Comparison of ENCODE assay signal across 9 cellular contexts in genomic region chr12:105523164-105524057, GRCh38.
A peak's percentile ranks its signal among the peaks of the same experiment; 100 is the strongest.
DNase-seq lines count a peak whose midpoint lies in the region; ATAC-seq and TF ChIP-seq lines count a peak whose summit lies in the region.
"Had no signal": no experiment of that assay in that cellular context is flagged by ENCODE, and none has a peak within 500 bp of the region (broad histone marks: within the 10 kb centered on the region; RNA-seq: fewer than 3 reads in every experiment).

No MANE protein-coding gene starts in this region.

- H3K27me3 ChIP-seq in lung (ENCODE audit: control insufficient read depth, insufficient read depth) (no peaks in the 10 kb centered on the region), tibial artery (no peaks in the 10 kb centered on the region)

- intact Hi-C loops in tibial artery (cut with DNase I; ENCODE audit: low total_unique reads): no loop called here

- no peak for ATAC-seq in lung (ENCODE audit: insufficient read depth, low FRiP score)
- ATAC-seq in left lobe of liver: no peak

- H3K27ac ChIP-seq in lung (ENCODE audit: low read depth in 1 of 2, low read length in 1 of 2) (peak overlapping the region in 1 of 2 donors; percentile 80), tibial artery (peak overlapping the region; percentile 37 to 52)

- TF ChIP-seq CTCF in lung (IDR thresholded peaks at IDR 0.05; ENCODE audit: control extremely low read depth, extremely low read depth) (no peak), tibial artery (IDR thresholded peaks at IDR 0.05) (no peak)

- peaks cover 0 to 5% of the 10 kb centered on the region in 2 donors for H3K9me3 ChIP-seq in lung (ENCODE audit: control insufficient read depth in 2 of 2, insufficient read depth in 1 of 2, low read length in 1 of 2)
- no peaks in the 10 kb centered on the region for H3K9me3 ChIP-seq in tibial artery

- H3K4me1 ChIP-seq in lung (ENCODE audit: control insufficient read depth in 2 of 2, insufficient read depth in 2 of 2, low read length in 2 of 2): peaks cover 0 to 9% of the 10 kb centered on the region in 2 donors
- H3K4me1 ChIP-seq in tibial artery: peaks cover 0 to 38% (median 15%) of the 10 kb centered on the region in 4 donors

- H3K36me3 ChIP-seq in lung (ENCODE audit: control insufficient read depth in 2 of 2, insufficient read depth in 2 of 2, low read length in 2 of 2): no peaks in the 10 kb centered on the region
- H3K36me3 ChIP-seq in tibial artery: no peaks in the 10 kb centered on the region

- DNase-seq in HS-27A (ENCODE audit: low read depth): peak; percentile 77
- peak; percentile 46 for DNase-seq in epidermal melanocyte (ENCODE audit: insufficient read length, low spot score)
- DNase-seq in lung (ENCODE audit: low spot score): peak; percentile 39
- peak; percentile 75 to 87 for DNase-seq in tibial artery
- DNase-seq in NCI-H748 (lab: John Stamatoyannopoulos, UW; ENCODE audit: unreplicated experiment): no peak
- DNase-seq in left lobe of liver (ENCODE audit: low spot score): no peak
- DNase-seq in NCI-H526 treated with DMSO at 0.1 percent for 48 hours (lab: John Stamatoyannopoulos, UW): no peak
- no peak for DNase-seq in NOMO-1 treated with dmso at 0.1 percent for 144 hours (lab: John Stamatoyannopoulos, UW; ENCODE audit: unreplicated experiment)
- DNase-seq: NCI-H1048 had no signal

- H3K4me3 ChIP-seq in lung: no peak overlapping the region
- no peak overlapping the region for H3K4me3 ChIP-seq in tibial artery

- WGBS in lung, 2 donors: 36 to 54% methylated on average over 16 of the region's 16 CpGs

Comparison
In these comparisons a context has a peak if more than half of its experiments do, and no peak if none do; other contexts are left out.
1. DNase-seq: peak in HS-27A (single experiment), epidermal melanocyte (single experiment), lung (single experiment) and tibial artery (2 of 2); none in NCI-H748 (single experiment), left lobe of liver (single experiment), NCI-H526 treated with DMSO at 0.1 percent for 48 hours (single experiment) and NOMO-1 treated with dmso at 0.1 percent for 144 hours (single experiment).